29 cellular contexts compared by ENCODE assay signal in genomic region chr3:129766135-129766534, GRCh38.
"Had no signal": no experiment of that assay in that cellular context is flagged by ENCODE, and none has a peak within 500 bp of the region (broad histone marks: within the 10 kb centered on the region; RNA-seq: fewer than 3 reads in every experiment).

No MANE protein-coding gene starts in this region.

- H3K9me3 ChIP-seq: esophagus muscularis mucosa, gastroesophageal sphincter had no signal

- H3K27ac ChIP-seq: brain microvascular endothelial cell, coronary artery, esophagus muscularis mucosa, gastroesophageal sphincter, VCaP had no signal

- FAIRE-seq: astrocyte, bronchial epithelial cell had no signal

- H3K4me1 ChIP-seq: esophagus muscularis mucosa, gastroesophageal sphincter had no signal

- DNase-seq: activated CD4-positive, alpha-beta memory T cell treated with anti-CD3 and anti-CD28 coated beads, Interleukin-2, amount 10 ng/mL, durations not matched to agents 7 days and 5 days; activated CD4-positive, alpha-beta T cell treated with anti-CD3 and anti-CD28 coated beads for 1 hour; activated CD4-positive, alpha-beta T cell treated with anti-CD3 and anti-CD28 coated beads for 4 hours; activated CD4-positive, alpha-beta T cell treated with anti-CD3 and anti-CD28 coated beads, Interleukin-2, amount 10 ng/mL, durations not matched to agents 7 days and 5 days; activated CD4-positive, alpha-beta T cell treated with anti-CD3 and anti-CD28 coated beads, Interleukin-2, amount 50 U/mL, for 4 hours; activated CD8-positive, alpha-beta memory T cell treated with anti-CD3 and anti-CD28 coated beads, Interleukin-2, amount 50 U/mL, for 48 hours; activated effector memory CD4-positive, alpha-beta T cell treated with Interleukin-2 at 50 U/mL for 16 hours; activated gamma-delta T cell treated with Interleukin-2 at 50 U/mL for 16 hours; activated naive CD4-positive, alpha-beta T cell treated with anti-CD3 and anti-CD28 coated beads, Interleukin-2, amount 50 U/mL, for 16 hours; activated naive CD4-positive, alpha-beta T cell treated with Interleukin-2 at 50 U/mL for 16 hours; activated T-cell treated with anti-CD3 and anti-CD28 coated beads for 4 hours; activated T-cell treated with anti-CD3 and anti-CD28 coated beads, Interleukin-2, amount 50 U/mL, for 24 hours; amniotic stem cell; anterior cingulate cortex; brain microvascular endothelial cell; dorsolateral prefrontal cortex; effector memory CD4-positive, alpha-beta T cell; endodermal cell; foreskin melanocyte; head of caudate nucleus; T-helper 2 cell had no signal

- H3K27me3 ChIP-seq: brain microvascular endothelial cell, dorsolateral prefrontal cortex, esophagus muscularis mucosa, gastroesophageal sphincter had no signal

- H3K36me3 ChIP-seq: brain microvascular endothelial cell, esophagus muscularis mucosa, gastroesophageal sphincter had no signal

- ATAC-seq: activated T-helper 17 cell treated with anti-CD3 and anti-CD28 coated beads, Interleukin-2, amount 50 U/mL, for 72 hours; gastroesophageal sphincter; WTC11 had no signal

- H3K4me3 ChIP-seq: coronary artery, dorsolateral prefrontal cortex, esophagus muscularis mucosa, gastroesophageal sphincter had no signal
